Comparison of ENCODE assay signal across 12 cellular contexts in the genomic region with DNA sequence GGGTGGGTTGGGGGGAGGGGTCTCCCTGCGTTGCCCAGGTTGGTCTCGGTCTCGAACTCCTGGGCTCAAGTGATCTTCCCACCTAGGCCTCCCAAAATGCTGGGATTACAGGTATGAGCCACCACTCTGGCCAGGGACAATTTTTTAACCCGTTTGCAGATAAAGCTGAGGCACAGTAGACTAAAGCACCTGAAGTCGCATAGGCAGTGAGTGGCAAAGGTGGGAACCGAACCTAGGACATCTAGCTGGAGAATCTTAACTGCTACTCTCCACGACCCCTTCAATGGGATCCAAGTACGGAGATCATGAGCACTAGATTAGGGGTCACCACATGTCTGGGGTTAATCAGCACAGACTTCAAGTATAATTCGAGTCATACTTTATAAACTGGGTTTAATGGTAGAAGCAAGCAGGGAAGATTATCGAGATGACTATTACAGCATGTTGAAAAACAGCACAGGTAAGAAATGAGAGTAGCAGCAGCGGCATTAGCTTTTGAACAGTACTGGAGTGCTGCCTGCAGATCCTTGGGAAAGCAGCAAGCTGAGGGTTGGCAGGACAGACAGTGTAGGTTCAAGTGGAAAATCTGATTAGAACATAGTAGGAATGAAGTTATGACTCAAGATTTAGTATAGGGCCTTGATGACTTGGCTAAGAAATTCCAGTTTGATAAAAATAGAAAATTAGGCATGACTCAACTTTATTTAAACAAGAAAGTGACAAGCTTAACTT. TPM values are rescaled to one million over a fixed set of nuclear protein-coding genes. Genes with fewer than 3 reads are reported as not detected.
DNase-seq lines count a peak whose midpoint lies in the region; ATAC-seq and TF ChIP-seq lines count a peak whose summit lies in the region.
"Had no signal": no experiment of that assay in that cellular context is flagged by ENCODE, and none has a peak within 500 bp of the region (broad histone marks: within the 10 kb centered on the region; RNA-seq: fewer than 3 reads in every experiment).

No MANE protein-coding gene starts in this region.

- TF ChIP-seq CTCF in SK-N-SH (IDR thresholded peaks at IDR 0.05) (no peak), fibroblast of villous mesenchyme (IDR thresholded peaks at IDR 0.05; ENCODE audit: insufficient read depth, low read depth, low read length) (no peak)

- H3K27me3 ChIP-seq in SK-N-SH (ENCODE audit: insufficient read depth) = no peaks in the 10 kb centered on the region

- no peak overlapping the region for H2AFZ ChIP-seq in SK-N-SH (ENCODE audit: low read depth)

- H3K4me3 ChIP-seq in SK-N-SH (ENCODE audit: low read depth in 2 of 2, low read length in 1 of 2) (no peak overlapping the region), fibroblast of villous mesenchyme (ENCODE audit: low read depth, low read length) (no peak overlapping the region)

- H3K36me3 ChIP-seq in SK-N-SH (replicated peaks in 1 of 2; ENCODE audit: control insufficient read depth in 1 of 2, insufficient read depth in 2 of 2, low read length in 1 of 2) = peaks cover 0 to 18% of the 10 kb centered on the region in 2 experiments

- TF ChIP-seq RAD21 in SK-N-SH (IDR thresholded peaks at IDR 0.05; ENCODE audit: low read length) = no peak

- H3K4me1 Mint-ChIP-seq in stimulated activated effector memory CD8-positive, alpha-beta T cell treated with anti-CD3 and anti-CD28 coated beads, Interleukin-12 subunit alpha, Interleukin-12 subunit beta, amount 100 ng/mL, for 72 hours = peaks cover 11% of the 10 kb centered on the region

- no peaks in the 10 kb centered on the region for H4K20me1 ChIP-seq in SK-N-SH (ENCODE audit: insufficient read depth)

- H3K4me2 ChIP-seq in SK-N-SH = peak overlapping the region; percentile 28; the same call in 1 of the 2 replicates

- peak in 1 of 2 experiments; percentile 81; a peak in 1 of 4 replicates for TF ChIP-seq EP300 in SK-N-SH (IDR thresholded peaks at IDR 0.05; ENCODE audit: borderline replicate concordance in 1 of 2, low read depth in 1 of 2, low read length in 1 of 2)

- no peak overlapping the region for H3K27ac Mint-ChIP-seq in stimulated activated effector memory CD8-positive, alpha-beta T cell treated with anti-CD3 and anti-CD28 coated beads, Interleukin-12 subunit alpha, Interleukin-12 subunit beta, amount 100 ng/mL, for 72 hours
- H3K27ac Mint-ChIP-seq: nephron had no signal

- no peak overlapping the region for H3K4me3 Mint-ChIP-seq in stimulated activated effector memory CD8-positive, alpha-beta T cell treated with anti-CD3 and anti-CD28 coated beads, Interleukin-12 subunit alpha, Interleukin-12 subunit beta, amount 100 ng/mL, for 72 hours
- H3K4me3 Mint-ChIP-seq: nephron had no signal

- H3K36me3 Mint-ChIP-seq in stimulated activated effector memory CD8-positive, alpha-beta T cell treated with anti-CD3 and anti-CD28 coated beads, Interleukin-12 subunit alpha, Interleukin-12 subunit beta, amount 100 ng/mL, for 72 hours = no peaks in the 10 kb centered on the region

- peak; percentile 70 to 79 for ATAC-seq in activated CD4-positive, CD25-positive, alpha-beta regulatory T cell treated with anti-CD3 and anti-CD28 coated beads, Interleukin-2, amount 50 U/mL, for 24 hours
- peak; percentile 44 for ATAC-seq in stimulated activated effector memory CD8-positive, alpha-beta T cell treated with anti-CD3 and anti-CD28 coated beads, Interleukin-12 subunit alpha, Interleukin-12 subunit beta, amount 100 ng/mL, for 72 hours
- ATAC-seq in HG02970 (IDR thresholded peaks at IDR 0.05; ENCODE audit: low FRiP score, unreplicated experiment) = no peak

- no peaks in the 10 kb centered on the region for H3K9me3 Mint-ChIP-seq in stimulated activated effector memory CD8-positive, alpha-beta T cell treated with anti-CD3 and anti-CD28 coated beads, Interleukin-12 subunit alpha, Interleukin-12 subunit beta, amount 100 ng/mL, for 72 hours
- H3K9me3 Mint-ChIP-seq: nephron had no signal

- peaks cover 48% of the 10 kb centered on the region for H3K79me2 ChIP-seq in SK-N-SH (ENCODE audit: insufficient read depth)

- DNase-seq in activated CD4-positive, CD25-positive, alpha-beta regulatory T cell (lab: John Stamatoyannopoulos, UW) = no peak
- DNase-seq in SK-N-SH = no peak
- DNase-seq in fibroblast of villous mesenchyme (ENCODE audit: low read depth) = peak; percentile 74
- DNase-seq in stimulated activated effector memory CD8-positive, alpha-beta T cell treated with anti-CD3 and anti-CD28 coated beads, Interleukin-12 subunit alpha, Interleukin-12 subunit beta, amount 100 ng/mL, for 72 hours (ENCODE audit: low spot score in 2 of 2) = no peak
- no peak for DNase-seq in NCI-H1048 (lab: John Stamatoyannopoulos, UW)
- no peak for DNase-seq in DMS 273 (lab: John Stamatoyannopoulos, UW; ENCODE audit: unreplicated experiment)
- DNase-seq: head of caudate nucleus, NCI-H82 had no signal

- CTCF ChIA-PET in SK-N-SH (lab: Yijun Ruan, JAX) = interaction anchor here (0.9 to 4.8 kb wide), 8 partner anchors 12 to 87 kb away, joined by 3 to 45 read pairs (median 4); partner anchors contain the start of gene NID2

- H3K9me2 ChIP-seq in SK-N-SH = no peaks in the 10 kb centered on the region

- H3K27ac ChIP-seq in SK-N-SH (ENCODE audit: low read depth in 2 of 2, low read length in 1 of 2) = peak overlapping the region in 1 of 2 experiments; percentile 93; a peak in 3 of 4 replicates
- H3K27ac ChIP-seq: 22Rv1 had no signal

- H3K9me3 ChIP-seq in SK-N-SH = no peaks in the 10 kb centered on the region

- POLR2A ChIA-PET in SK-N-SH (lab: Yijun Ruan, JAX) = no interaction called here

- H3K9ac ChIP-seq in SK-N-SH = peak overlapping the region; percentile 40; the same call in 1 of the 2 replicates

- peaks cover 9% of the 10 kb centered on the region for H3F3A ChIP-seq in SK-N-SH (replicated peaks; ENCODE audit: insufficient read depth)

- WGBS in SK-N-SH (ENCODE audit: low lambda C conversion rate) = 52% methylated on average over 10 of the region's 11 CpGs

- peaks cover 0 to 20% of the 10 kb centered on the region in 2 experiments; a peak in 3 of 4 replicates for H3K4me1 ChIP-seq in SK-N-SH (ENCODE audit: control insufficient read depth in 1 of 2, insufficient read depth in 2 of 2, low read depth in 1 of 2, low read length in 1 of 2)

TF ChIP-seq in SK-N-SH, 30 proteins besides CTCF, POLR2A, EP300 and RAD21:
- no peak for TF ChIP-seq ELF1 (IDR thresholded peaks at IDR 0.05)
- peak; percentile 74 for TF ChIP-seq FOSL2 (IDR thresholded peaks at IDR 0.05; ENCODE audit: borderline replicate concordance, low read depth)
- TF ChIP-seq PBX3 (IDR thresholded peaks at IDR 0.05) = peak; percentile 53; the same call in 1 of the 2 replicates
- TF ChIP-seq RCOR1 (IDR thresholded peaks at IDR 0.05; ENCODE audit: low read length) = no peak
- peak; percentile 77 for TF ChIP-seq JUND (IDR thresholded peaks at IDR 0.05)
- TF ChIP-seq TCF12 (IDR thresholded peaks at IDR 0.05) = peak; percentile 71
- TF ChIP-seq POLR2AphosphoS5 (IDR thresholded peaks at IDR 0.05; ENCODE audit: low read depth, low read length) = no peak; the same call in 1 of the 2 replicates
- TF ChIP-seq NFIC (IDR thresholded peaks at IDR 0.05; ENCODE audit: borderline replicate concordance) = peak; percentile 65
- peak; percentile 97 for TF ChIP-seq MEF2A (IDR thresholded peaks at IDR 0.05; ENCODE audit: borderline replicate concordance, low read depth)
- TF ChIP-seq MAX (IDR thresholded peaks at IDR 0.05; ENCODE audit: low read depth) = peak; percentile 28; the same call in 1 of the 2 replicates
- no peak for TF ChIP-seq NRF1 (IDR thresholded peaks at IDR 0.05; ENCODE audit: low read depth, low read length)

RNA-seq across cellular contexts. Expression of gene NID2, which starts 23.9 kb away (rescaled TPM):
- polyA plus RNA-seq in SK-N-SH (2012; rRNA removed) = 15.9 and 22.7 TPM in 2 replicates
- polyA plus RNA-seq in SK-N-SH (2012; cell fraction: cytosol; rRNA removed) = 19.8 and 21.6 TPM in 2 replicates
- 36.1 and 46.6 TPM in 2 replicates for polyA plus RNA-seq in SK-N-SH (2012; cell fraction: nucleus; rRNA removed)
- 146 and 259 TPM in 2 replicates for total RNA-seq in fibroblast of villous mesenchyme

RNA-seq across cellular contexts. Expression of gene RTRAF, which starts 55.6 kb away (rescaled TPM):
- polyA plus RNA-seq in SK-N-SH (2012; rRNA removed) = 42.5 and 43.6 TPM in 2 replicates
- 68.2 and 96.1 TPM in 2 replicates for polyA plus RNA-seq in SK-N-SH (2012; cell fraction: cytosol; rRNA removed)
- 12.3 and 26.7 TPM in 2 replicates for polyA plus RNA-seq in SK-N-SH (2012; cell fraction: nucleus; rRNA removed)
- 49.3 and 64.3 TPM in 2 replicates for total RNA-seq in fibroblast of villous mesenchyme
